ENCODE assay signal across 18 cellular contexts in genomic region chr1:235286667-235287066, GRCh38. TPM values are rescaled to one million over a fixed set of nuclear protein-coding genes. Genes with fewer than 3 reads are reported as not detected.
DNase-seq lines count a peak whose midpoint lies in the region; ATAC-seq and TF ChIP-seq lines count a peak whose summit lies in the region.
"Had no signal": no experiment of that assay in that cellular context is flagged by ENCODE, and none has a peak within 500 bp of the region (broad histone marks: within the 10 kb centered on the region; RNA-seq: fewer than 3 reads in every experiment).

No MANE protein-coding gene starts in this region.

- peaks cover 74% of the 10 kb centered on the region for H3K4me1 Mint-ChIP-seq in activated T-cell treated with anti-CD3 and anti-CD28 coated beads, Interleukin-2, amount 50 U/mL, for 24 hours (ENCODE audit: low read depth)
- peaks cover 74 to 85% (median 84%) of the 10 kb centered on the region in 3 donors for H3K4me1 Mint-ChIP-seq in T-cell
- H3K4me1 Mint-ChIP-seq in stimulated activated memory B cell treated with anti-CD40 and anti-IgM and Interleukin-4, amounts not matched to agents 10 μg/mL and 1 μg/mL and 100 μg/mL, for 72 hours, result peaks cover 51% of the 10 kb centered on the region

- H3K4me3 Mint-ChIP-seq in activated T-cell treated with anti-CD3 and anti-CD28 coated beads, Interleukin-2, amount 50 U/mL, for 24 hours, result no peak overlapping the region
- peak overlapping the region in 1 of 3 donors; percentile 26 for H3K4me3 Mint-ChIP-seq in T-cell
- H3K4me3 Mint-ChIP-seq in stimulated activated memory B cell treated with anti-CD40 and anti-IgM and Interleukin-4, amounts not matched to agents 10 μg/mL and 1 μg/mL and 100 μg/mL, for 72 hours, result no peak overlapping the region
- H3K4me3 Mint-ChIP-seq: dendritic cell treated with granulocyte-macrophage colony-stimulating factor and Interleukin-4, amounts not matched to agents 40 ng/mL and 50 ng/mL, for 4 days had no signal

- H3K27ac Mint-ChIP-seq in activated T-cell treated with anti-CD3 and anti-CD28 coated beads, Interleukin-2, amount 50 U/mL, for 24 hours, result peak overlapping the region; percentile 65
- peak overlapping the region; percentile 5 to 13 for H3K27ac Mint-ChIP-seq in T-cell
- peak overlapping the region; percentile 27 for H3K27ac Mint-ChIP-seq in stimulated activated memory B cell treated with anti-CD40 and anti-IgM and Interleukin-4, amounts not matched to agents 10 μg/mL and 1 μg/mL and 100 μg/mL, for 72 hours
- H3K27ac Mint-ChIP-seq: dendritic cell treated with granulocyte-macrophage colony-stimulating factor and Interleukin-4, amounts not matched to agents 40 ng/mL and 50 ng/mL, for 4 days had no signal

- CTCF ChIA-PET in T-cell (lab: Charles Lee), result no interaction called here

- no peaks in the 10 kb centered on the region for H3K9me3 Mint-ChIP-seq in activated T-cell treated with anti-CD3 and anti-CD28 coated beads, Interleukin-2, amount 50 U/mL, for 24 hours
- no peaks in the 10 kb centered on the region for H3K9me3 Mint-ChIP-seq in T-cell
- H3K9me3 Mint-ChIP-seq in stimulated activated memory B cell treated with anti-CD40 and anti-IgM and Interleukin-4, amounts not matched to agents 10 μg/mL and 1 μg/mL and 100 μg/mL, for 72 hours, result no peaks in the 10 kb centered on the region
- H3K9me3 Mint-ChIP-seq: dendritic cell treated with granulocyte-macrophage colony-stimulating factor and Interleukin-4, amounts not matched to agents 40 ng/mL and 50 ng/mL, for 4 days had no signal

- DNase-seq in activated T-cell treated with anti-CD3 and anti-CD28 coated beads, Interleukin-2, amount 50 U/mL, for 24 hours, result no peak
- DNase-seq in activated T-cell treated with anti-CD3 and anti-CD28 coated beads, Interleukin-2, amount 50 U/mL, for 1 hour, result no peak
- DNase-seq in T-cell (no peak), fibroblast of mammary gland (ENCODE audit: low read depth) (peak; percentile 11), COLO668 (lab: John Stamatoyannopoulos, UW; ENCODE audit: unreplicated experiment) (no peak)
- DNase-seq: activated CD8-positive, alpha-beta memory T cell treated with anti-CD3 and anti-CD28 coated beads for 24 hours; activated effector memory CD4-positive, alpha-beta T cell treated with anti-CD3 and anti-CD28 coated beads, Interleukin-2, amount 50 U/mL, for 16 hours; body of pancreas; DMS79 treated with DMSO at 0.1 percent for 48 hours; Karpas-422; lower lobe of right lung; NCI-H748 treated with DMSO at 0.1 percent for 48 hours; Peyer's patch had no signal

- peaks cover 6% of the 10 kb centered on the region for H3K36me3 Mint-ChIP-seq in activated T-cell treated with anti-CD3 and anti-CD28 coated beads, Interleukin-2, amount 50 U/mL, for 24 hours (ENCODE audit: low read depth)
- H3K36me3 Mint-ChIP-seq in T-cell, result peaks cover 14% of the 10 kb centered on the region
- H3K36me3 Mint-ChIP-seq in stimulated activated memory B cell treated with anti-CD40 and anti-IgM and Interleukin-4, amounts not matched to agents 10 μg/mL and 1 μg/mL and 100 μg/mL, for 72 hours, result peaks cover 6% of the 10 kb centered on the region

- H3K27me3 Mint-ChIP-seq in activated T-cell treated with anti-CD3 and anti-CD28 coated beads, Interleukin-2, amount 50 U/mL, for 24 hours, result no peaks in the 10 kb centered on the region
- no peaks in the 10 kb centered on the region for H3K27me3 Mint-ChIP-seq in T-cell
- no peaks in the 10 kb centered on the region for H3K27me3 Mint-ChIP-seq in stimulated activated memory B cell treated with anti-CD40 and anti-IgM and Interleukin-4, amounts not matched to agents 10 μg/mL and 1 μg/mL and 100 μg/mL, for 72 hours
- H3K27me3 Mint-ChIP-seq: dendritic cell treated with granulocyte-macrophage colony-stimulating factor and Interleukin-4, amounts not matched to agents 40 ng/mL and 50 ng/mL, for 4 days had no signal

- H3K4me3 ChIP-seq in fibroblast of mammary gland (ENCODE audit: control insufficient read depth, low read depth, low read length), result no peak overlapping the region
- H3K4me3 ChIP-seq: A549, body of pancreas, lower lobe of right lung, Peyer's patch had no signal

- TF ChIP-seq CTCF in fibroblast of mammary gland (conservative IDR thresholded peaks at IDR 0.05; ENCODE audit: control insufficient read depth, insufficient read depth, low read depth, low read length), result no peak

- POLR2A ChIA-PET in T-cell (lab: Charles Lee), result no interaction called here

- no peak for ATAC-seq in T-cell (replicated peaks in 1 of 4)
- ATAC-seq in stimulated activated memory B cell treated with anti-CD40 and anti-IgM and Interleukin-4, amounts not matched to agents 10 μg/mL and 1 μg/mL and 100 μg/mL, for 72 hours, result no peak
- ATAC-seq in HG02885 (IDR thresholded peaks at IDR 0.05; ENCODE audit: poor library complexity, unreplicated experiment), result no peak
- ATAC-seq in HG02938 (IDR thresholded peaks at IDR 0.05; ENCODE audit: unreplicated experiment), result no peak
- ATAC-seq: body of pancreas, lower lobe of right lung had no signal

RNA-seq across cellular contexts. Expression of gene ARID4B, which starts 41.3 kb away (rescaled TPM):
- 100 to 1,000 TPM in 2 of 5 donors, 10 to 100 TPM in 3; 70.4 to 151 (median 79.1) TPM for total RNA-seq in T-cell

RNA-seq across cellular contexts. Expression of gene GGPS1, which starts 41.7 kb away (rescaled TPM):
- 10 to 100 TPM; 32.2 to 44.0 (median 39.8) TPM for total RNA-seq in T-cell

Comparison
In these comparisons a context has a peak if more than half of its experiments do, and no peak if none do; other contexts are left out.
1. H3K27ac Mint-ChIP-seq: peak in every context shown above with its lines; median percentile 65 in activated T-cell treated with anti-CD3 and anti-CD28 coated beads, Interleukin-2, amount 50 U/mL, for 24 hours; 27 in stimulated activated memory B cell treated with anti-CD40 and anti-IgM and Interleukin-4, amounts not matched to agents 10 μg/mL and 1 μg/mL and 100 μg/mL, for 72 hours; 9 in T-cell.